In the genomic region with DNA sequence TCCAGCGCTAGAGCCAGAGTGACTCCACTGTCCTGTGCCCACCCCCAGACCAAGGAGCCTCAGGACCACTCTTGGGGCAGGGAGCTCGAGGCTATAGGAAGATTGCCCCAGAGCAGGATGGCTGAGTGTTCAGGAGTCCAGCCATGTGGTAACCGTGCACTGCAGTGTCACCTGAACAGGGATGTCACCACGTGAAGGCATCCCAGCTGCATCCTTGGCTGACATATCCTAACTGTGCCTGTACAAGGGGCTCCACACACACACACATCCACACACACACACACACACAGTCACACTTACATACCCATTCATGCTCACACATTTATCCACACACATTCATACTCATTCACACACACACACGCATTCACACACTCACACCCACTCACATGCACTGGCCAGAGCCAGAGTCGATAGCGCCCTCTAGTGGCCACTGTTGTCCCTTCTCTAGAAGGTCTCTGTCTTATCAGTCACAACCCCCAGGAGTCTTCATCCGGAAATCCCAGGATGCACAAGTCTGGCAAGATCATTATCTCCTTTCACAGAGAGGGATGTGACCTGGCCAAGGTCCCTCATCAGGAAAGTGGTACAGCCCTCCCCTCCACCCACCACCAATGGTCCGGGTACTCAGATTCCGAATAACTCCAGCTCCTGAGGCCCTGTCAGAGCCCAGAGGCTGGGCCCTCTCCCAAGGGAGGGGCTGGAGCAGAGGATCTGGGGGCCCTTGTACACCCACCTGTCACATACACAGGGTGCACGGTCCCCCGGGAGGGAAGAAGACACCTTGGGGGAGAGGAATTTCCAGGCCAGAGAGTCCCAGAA, we compare ENCODE assay signal across 8 cellular contexts. TPM values are rescaled to one million over a fixed set of nuclear protein-coding genes. Genes with fewer than 3 reads are reported as not detected.
A peak's percentile ranks its signal among the peaks of the same experiment; 100 is the strongest.
DNase-seq lines count a peak whose midpoint lies in the region; ATAC-seq and TF ChIP-seq lines count a peak whose summit lies in the region.

No MANE protein-coding gene starts in this region.

- H3K9me3 ChIP-seq in lower lobe of right lung = no peaks in the 10 kb centered on the region

- H3K4me1 ChIP-seq in lower lobe of right lung = no peaks in the 10 kb centered on the region

- no peak overlapping the region for H3K4me3 ChIP-seq in lower lobe of right lung

- H3K27me3 ChIP-seq in lower lobe of right lung (ENCODE audit: low read depth) = peaks cover 5% of the 10 kb centered on the region

- TF ChIP-seq CTCF in chondrocyte (IDR thresholded peaks at IDR 0.05) = peak; percentile 80
- TF ChIP-seq CTCF in lower lobe of right lung (IDR thresholded peaks at IDR 0.05) = peak; percentile 35

- no peak overlapping the region for H3K27ac ChIP-seq in lower lobe of right lung

- no peak overlapping the region for H3K4me3 Mint-ChIP-seq in chondrocyte (ENCODE audit: unreplicated experiment)

- intact Hi-C loops in lower lobe of right lung (cut with DNase I) = no loop called here

- H3K9me3 Mint-ChIP-seq in chondrocyte (ENCODE audit: low read depth) = no peaks in the 10 kb centered on the region

- H3K27ac Mint-ChIP-seq in chondrocyte (ENCODE audit: unreplicated experiment) = no peak overlapping the region

- DNase-seq in NCI-H2081 (lab: John Stamatoyannopoulos, UW) = peak; percentile 7 to 43
- no peak for DNase-seq in NCI-H2081 treated with DMSO at 0.1 percent for 48 hours (lab: John Stamatoyannopoulos, UW)
- DNase-seq in NCI-H1694 (lab: John Stamatoyannopoulos, UW) = peak; percentile 60
- no peak for DNase-seq in chondrocyte (ENCODE audit: low spot score)
- DNase-seq in lower lobe of right lung = peak; percentile 71
- peak; percentile 30 for DNase-seq in stimulated activated CD8-positive, alpha-beta memory T cell treated with anti-CD3 and anti-CD28 coated beads, Interleukin-12 subunit alpha, Interleukin-12 subunit beta, amount 100 ng/mL, for 4 hours (ENCODE audit: low read depth)
- no peak for DNase-seq in GM19238 (ENCODE audit: insufficient read length, low spot score)

- peaks cover 33% of the 10 kb centered on the region for H3K27me3 Mint-ChIP-seq in chondrocyte (ENCODE audit: low read depth)

- H3K36me3 Mint-ChIP-seq in chondrocyte (ENCODE audit: low read depth) = no peaks in the 10 kb centered on the region

- no peaks in the 10 kb centered on the region for H3K36me3 ChIP-seq in lower lobe of right lung

- H3K4me1 Mint-ChIP-seq in chondrocyte (ENCODE audit: low read depth) = no peaks in the 10 kb centered on the region

- ATAC-seq in activated CD4-positive, CD25-positive, alpha-beta regulatory T cell treated with anti-CD3 and anti-CD28 coated beads, Interleukin-2, amount 50 U/mL, for 24 hours = peak; percentile 60 to 63
- peak; percentile 68 to 78 for ATAC-seq in lower lobe of right lung

RNA-seq across cellular contexts. Expression of a gene that starts 55.1 kb away (rescaled TPM):
- total RNA-seq in chondrocyte (not detected in 3 replicates), lower lobe of right lung (11.1 TPM)

Comparison
In these comparisons a context has a peak if more than half of its experiments do, and no peak if none do; other contexts are left out.
1. DNase-seq: peak in NCI-H2081 (2 of 2), NCI-H1694 (single experiment), lower lobe of right lung (single experiment) and stimulated activated CD8-positive, alpha-beta memory T cell treated with anti-CD3 and anti-CD28 coated beads, Interleukin-12 subunit alpha, Interleukin-12 subunit beta, amount 100 ng/mL, for 4 hours (single experiment); none in NCI-H2081 treated with DMSO at 0.1 percent for 48 hours (single experiment), chondrocyte (single experiment) and GM19238 (single experiment).
2. RNA of a gene that starts 55.1 kb away (total RNA-seq): 11.1 TPM in lower lobe of right lung (single experiment); not detected in chondrocyte; every median in the first group is over 10 times any median in the second.